ENCODE assay signal across 14 cellular contexts in the genomic region with DNA sequence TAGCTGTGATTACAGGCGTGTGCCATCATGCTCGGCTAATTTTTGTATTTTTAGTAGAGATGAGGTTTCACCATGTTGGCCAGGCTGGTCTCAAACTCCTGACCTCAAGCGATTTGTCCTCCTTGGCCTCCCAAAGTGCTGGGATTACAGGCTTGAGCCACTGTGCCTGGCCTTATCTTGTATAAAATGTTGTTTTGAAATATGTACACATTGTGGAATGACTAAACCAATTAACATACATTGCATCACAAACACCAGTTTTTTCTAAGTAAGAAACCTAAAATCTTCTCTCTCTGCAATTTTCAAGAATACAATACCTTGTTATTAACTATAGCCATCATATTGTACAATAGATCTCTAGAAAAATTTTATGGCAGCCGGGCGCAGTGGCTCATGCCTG. TPM values are rescaled to one million over a fixed set of nuclear protein-coding genes. Genes with fewer than 3 reads are reported as not detected.
DNase-seq lines count a peak whose midpoint lies in the region; ATAC-seq, FAIRE-seq and TF ChIP-seq lines count a peak whose summit lies in the region.
"Not testable (repeated sequence)": the region's sequence is repeated elsewhere in the genome, so short reads cannot be mapped to it uniquely, and the experiment has no call there.
"Had no signal": no experiment of that assay in that cellular context is flagged by ENCODE, and none has a peak within 500 bp of the region (broad histone marks: within the 10 kb centered on the region; RNA-seq: fewer than 3 reads in every experiment).

No MANE protein-coding gene starts in this region.

- not testable (repeated sequence) for H4K91ac ChIP-seq in mesenchymal stem cell (ENCODE audit: low read length)

- not testable (repeated sequence) for H3K4me2 ChIP-seq in GM23248 (ENCODE audit: unreplicated experiment); K562 (ENCODE audit: insufficient read depth, low read length); mesenchymal stem cell (ENCODE audit: low read length, poor library complexity, severe bottlenecking)

- not testable (repeated sequence) for TF ChIP-seq POLR2A in K562 (conservative IDR thresholded peaks at IDR 0.05)

- POLR2A ChIA-PET in K562 (lab: Yijun Ruan, JAX): interaction anchor here (0.9 kb wide), 1 partner anchor 16 kb away, joined by 3 read pairs; no protein-coding TSS in a partner anchor

- not testable (repeated sequence) for H3K4ac ChIP-seq in mesenchymal stem cell (ENCODE audit: low read depth in 1 of 2, low read length in 2 of 2)

- H2BK120ac ChIP-seq in mesenchymal stem cell (ENCODE audit: low read depth, low read length): not testable (repeated sequence)

- H3K27ac ChIP-seq in GM23248; K562 (ENCODE audit: extremely low read depth, low read depth, low read length); mesenchymal stem cell (ENCODE audit: low read length, poor library complexity, severe bottlenecking): not testable (repeated sequence)

- H3K14ac ChIP-seq in mesenchymal stem cell (ENCODE audit: low read length in 2 of 2): not testable (repeated sequence)

- in situ Hi-C loops in GM23248 (cut with MboI); K562 (cut with MboI): not testable (repeated sequence)

- not testable (repeated sequence) for H3K79me2 ChIP-seq in GM23248 (ENCODE audit: insufficient read depth); K562 (ENCODE audit: control insufficient read depth, insufficient read depth, low read length)

- not testable (repeated sequence) for TF ChIP-seq RAD21 in K562 (CRISPR knock-in tag; conservative IDR thresholded peaks at IDR 0.05 in 1 of 2, IDR thresholded peaks at IDR 0.05 in 1 of 2)

- CTCF ChIA-PET in K562 (lab: Yijun Ruan, JAX; ENCODE audit: low intra/inter-chr PET ratio): interaction anchor here (0.6 kb wide), 1 partner anchor 428 kb away, joined by 3 read pairs; no protein-coding TSS in a partner anchor

- not testable (repeated sequence) for H3K9me2 ChIP-seq in GM23248 (ENCODE audit: insufficient read depth)

- not testable (repeated sequence) for H3K9me1 ChIP-seq in K562 (ENCODE audit: control insufficient read depth, insufficient read depth, low read length)

- WGBS in GM23248 (ENCODE audit: low coverage in 1 of 2, low lambda C conversion rate in 2 of 2, missing lambda C conversion rate in 2 of 2), 2 experiments: 90 to 92% methylated on average over 5 of the region's 5 CpGs
- 39% methylated on average over 5 of the region's 5 CpGs for WGBS in K562 (ENCODE audit: insufficient coverage, low coverage, missing lambda C conversion rate)
- WGBS in mesenchymal stem cell: 96% methylated on average over 5 of the region's 5 CpGs

- H2AFZ ChIP-seq in GM23248; K562 (ENCODE audit: low read depth, low read length); mesenchymal stem cell (ENCODE audit: low read depth, low read length): not testable (repeated sequence)

- not testable (repeated sequence) for H3K18ac ChIP-seq in mesenchymal stem cell (ENCODE audit: low read depth in 1 of 2, low read length in 2 of 2)

- H3K79me1 ChIP-seq in mesenchymal stem cell (replicated peaks; ENCODE audit: low read length, poor library complexity, severe bottlenecking): not testable (repeated sequence)

- not testable (repeated sequence) for H4K20me1 ChIP-seq in GM23248 (ENCODE audit: insufficient read depth); K562 (replicated peaks; ENCODE audit: control insufficient read depth, insufficient read depth, low read length)

- not testable (repeated sequence) for H3F3A ChIP-seq in GM23248 (ENCODE audit: insufficient read depth)

- not testable (repeated sequence) for H2BK15ac ChIP-seq in mesenchymal stem cell (ENCODE audit: low read depth, poor library complexity, severe bottlenecking)

- H3K9me3 ChIP-seq in GM23248 (ENCODE audit: low read depth); adipocyte (ENCODE audit: control insufficient read depth, low read length); K562 (replicated peaks; ENCODE audit: control insufficient read depth, insufficient read depth, low read depth, low read length); mesenchymal stem cell (ENCODE audit: control insufficient read depth, low read length): not testable (repeated sequence)

- H2BK12ac ChIP-seq in mesenchymal stem cell (ENCODE audit: low read length in 2 of 2): not testable (repeated sequence)

- DNase-seq in GM23248: peak; percentile 12
- DNase-seq in adipocyte (ENCODE audit: low read depth): peak; percentile 61
- DNase-seq in K562 (ENCODE audit: extremely low read depth in 1 of 4, low spot score in 3 of 4): not testable (repeated sequence)
- DNase-seq in cardiac fibroblast (ENCODE audit: low read depth in 2 of 2): peak; percentile 5 to 19
- peak; percentile 19 for DNase-seq in fibroblast of peridontal ligament (ENCODE audit: extremely low read depth)
- peak; percentile 60 for DNase-seq in fibroblast of villous mesenchyme (ENCODE audit: low read depth)
- peak; percentile 30 for DNase-seq in iris pigment epithelial cell (ENCODE audit: low read depth)
- peak; percentile 14 for DNase-seq in mesenchymal stem cell

- not testable (repeated sequence) for BruUV-seq in K562 (replicated peaks; lab: Mats Ljungman, UMichigan)

- not testable (repeated sequence) for H3K27me3 ChIP-seq in GM23248 (replicated peaks; ENCODE audit: insufficient read depth); adipocyte (replicated peaks; ENCODE audit: control insufficient read depth, insufficient read depth, low read length); K562 (ENCODE audit: control insufficient read depth in 2 of 2, insufficient read depth in 2 of 2, low read length in 2 of 2); mesenchymal stem cell (ENCODE audit: control insufficient read depth in 1 of 2, insufficient read depth in 1 of 2, low read length in 2 of 2)

- not testable (repeated sequence) for H2AK5ac ChIP-seq in mesenchymal stem cell (ENCODE audit: low read length, severe bottlenecking)

- H2BK5ac ChIP-seq in mesenchymal stem cell (ENCODE audit: low read depth, low read length, poor library complexity, severe bottlenecking): not testable (repeated sequence)

- H4K8ac ChIP-seq in mesenchymal stem cell (ENCODE audit: low read length): not testable (repeated sequence)

- TF ChIP-seq CTCF in K562 (IDR thresholded peaks at IDR 0.05 in 2 of 3, conservative IDR thresholded peaks at IDR 0.05 in 1 of 3; ENCODE audit: insufficient read depth in 2 of 3, low read depth in 1 of 3, low read length in 3 of 3); cardiac fibroblast (IDR thresholded peaks at IDR 0.05; ENCODE audit: low read depth, low read length); fibroblast of villous mesenchyme (IDR thresholded peaks at IDR 0.05; ENCODE audit: insufficient read depth, low read depth, low read length): not testable (repeated sequence)

- H3K23ac ChIP-seq in mesenchymal stem cell (ENCODE audit: low read length in 2 of 2): not testable (repeated sequence)

- not testable (repeated sequence) for ATAC-seq in K562

- not testable (repeated sequence) for TF ChIP-seq EP300 in K562 (IDR thresholded peaks at IDR 0.05; ENCODE audit: low read length)

- FAIRE-seq in K562 (lab: Jason Lieb, UNC): not testable (repeated sequence)

- intact Hi-C loops in K562 (cut with micrococcal nuclease): not testable (repeated sequence)

- not testable (repeated sequence) for H3K4me1 ChIP-seq in GM23248 (ENCODE audit: insufficient read depth); adipocyte (ENCODE audit: control insufficient read depth, insufficient read depth, low read length); K562 (replicated peaks in 1 of 2; ENCODE audit: control insufficient read depth in 2 of 2, insufficient read depth in 2 of 2, low read length in 2 of 2); mesenchymal stem cell (ENCODE audit: control insufficient read depth, insufficient read depth, low read depth, low read length)

- H3K36me3 ChIP-seq in GM23248 (ENCODE audit: low read depth); adipocyte (ENCODE audit: control insufficient read depth, insufficient read depth, low read length, severe bottlenecking); K562 (ENCODE audit: control insufficient read depth, insufficient read depth, low read length): not testable (repeated sequence)
- peaks cover 5 to 15% of the 10 kb centered on the region in 2 experiments for H3K36me3 ChIP-seq in mesenchymal stem cell (ENCODE audit: control insufficient read depth in 1 of 2, insufficient read depth in 2 of 2, low read depth in 1 of 2, low read length in 2 of 2)

- H3K9ac ChIP-seq in GM23248; adipocyte (ENCODE audit: low read length); K562 (ENCODE audit: insufficient read depth in 1 of 2, low read depth in 2 of 2, low read length in 2 of 2); mesenchymal stem cell (ENCODE audit: low read length): not testable (repeated sequence)

- not testable (repeated sequence) for H3K4me3 ChIP-seq in GM23248; adipocyte (ENCODE audit: low read length); K562; cardiac fibroblast (replicated peaks in 1 of 2; ENCODE audit: low read depth in 2 of 2, low read length in 2 of 2); fibroblast of villous mesenchyme (ENCODE audit: low read depth, low read length); mesenchymal stem cell (ENCODE audit: insufficient read depth in 1 of 2, low read depth in 1 of 2, low read length in 2 of 2)

RNA-seq across cellular contexts. Expression of gene FAM228B, which starts 17.0 kb away (rescaled TPM):
- 5.8 and 22.4 TPM in 2 replicates for total RNA-seq in GM23248 (2014; rRNA removed; shearing (Covaris generic))
- polyA plus RNA-seq in GM23248 (2016; fragmentation: Nextera tagmentation; extraction: Ambion mirVana) (12.1 and 15.1 TPM in 2 replicates), K562 (2011; rRNA removed) (3.5 and 4.1 TPM in 2 replicates), K562 (2014; fragmentation: Illumina TruSeq; extraction: Trizol) (2.0 and 2.6 TPM in 2 replicates), K562 (2014; fragmentation: Nextera tagmentation; extraction: Ambion mirVana) (1 to 10 TPM; 1.1 to 1.3 TPM), K562 (2014; rRNA removed) (1.4 and 3.0 TPM in 2 replicates)
- 5.1 and 10.9 TPM in 2 replicates for total RNA-seq in K562 (2011; cell fraction: chromatin; rRNA removed; ENCODE audit: low replicate concordance)
- total RNA-seq in K562 (2011; cell fraction: nucleolus; rRNA removed): 6.2 and 9.7 TPM in 2 replicates
- 6.1 and 7.9 TPM in 2 replicates for total RNA-seq in K562 (2011; cell fraction: nucleoplasm; rRNA removed)
- total RNA-seq in K562 (2014; rRNA removed) (1.9 and 2.0 TPM in 2 replicates), K562 (2014; rRNA removed; fragmentation: Illumina TruSeq; extraction: Trizol) (2.7 and 3.7 TPM in 2 replicates), K562 (2015; rRNA removed; fragmentation: Illumina TruSeq; extraction: Trizol) (3.6 and 3.7 TPM in 2 replicates), K562 (2021) (1.9 and 2.1 TPM in 2 replicates), fibroblast of villous mesenchyme (8.1 and 14.2 TPM in 2 replicates)
- 0.78 and 0.97 TPM in 2 replicates for polyA plus RNA-seq in K562 (2011; cell fraction: cytosol; rRNA removed)
- polyA plus RNA-seq in K562 (2011; cell fraction: nucleus; rRNA removed): 3.2 and 6.5 TPM in 2 replicates
- 3.2 and 12.5 TPM in 2 replicates for polyA plus RNA-seq in K562 (2012)
- 3.6 and 7.8 TPM in 2 replicates for polyA minus RNA-seq in K562 (2011; rRNA and poly(A)+ RNA removed)
- 0.82 and 1.7 TPM in 2 replicates for polyA minus RNA-seq in K562 (2011; cell fraction: cytosol; rRNA and poly(A)+ RNA removed)
- 5.7 and 10.3 TPM in 2 replicates for polyA minus RNA-seq in K562 (2011; cell fraction: nucleus; rRNA and poly(A)+ RNA removed)
- polyA plus RNA-seq in mesenchymal stem cell (2013, experiment 1 of 2): 13.6 TPM
- polyA plus RNA-seq in mesenchymal stem cell (2013, experiment 2 of 2): 14.8 TPM

RNA-seq across cellular contexts. Expression of gene PFN4, which starts 17.2 kb away (rescaled TPM):
- not detected in 2 replicates for total RNA-seq in GM23248 (2014; rRNA removed; shearing (Covaris generic))
- polyA plus RNA-seq in GM23248 (2016; fragmentation: Nextera tagmentation; extraction: Ambion mirVana): 0.60 and 0.64 TPM in 2 replicates
- 0.39 TPM in 1 of 2 replicates, not detected in the other for total RNA-seq in K562 (2011; cell fraction: chromatin; rRNA removed; ENCODE audit: low replicate concordance)
- total RNA-seq in K562 (2011; cell fraction: nucleolus; rRNA removed): not detected in 2 replicates
- not detected in 2 replicates for total RNA-seq in K562 (2011; cell fraction: nucleoplasm; rRNA removed)
- 0.45 and 0.65 TPM in 2 replicates for total RNA-seq in K562 (2014; rRNA removed)
- 0.51 and 0.73 TPM in 2 replicates for total RNA-seq in K562 (2014; rRNA removed; fragmentation: Illumina TruSeq; extraction: Trizol)
- total RNA-seq in K562 (2015; rRNA removed; fragmentation: Illumina TruSeq; extraction: Trizol): 0.41 and 0.54 TPM in 2 replicates
- total RNA-seq in K562 (2021): 0.16 and 0.56 TPM in 2 replicates
- 0.26 TPM in 1 of 2 replicates, not detected in the other for polyA plus RNA-seq in K562 (2011; rRNA removed)
- 0.18 TPM in 1 of 2 replicates, not detected in the other for polyA plus RNA-seq in K562 (2011; cell fraction: cytosol; rRNA removed)
- polyA plus RNA-seq in K562 (2011; cell fraction: nucleus; rRNA removed): 0.24 and 0.37 TPM in 2 replicates
- polyA plus RNA-seq in K562 (2012): 0.42 and 0.46 TPM in 2 replicates
- 0.31 TPM in 1 of 2 replicates, not detected in the other for polyA plus RNA-seq in K562 (2014; fragmentation: Illumina TruSeq; extraction: Trizol)
- polyA plus RNA-seq in K562 (2014; fragmentation: Nextera tagmentation; extraction: Ambion mirVana): under 1 TPM; 0.07 to 0.15 TPM
- not detected in 2 replicates for polyA plus RNA-seq in K562 (2014; rRNA removed)
- not detected in 2 replicates for polyA minus RNA-seq in K562 (2011; rRNA and poly(A)+ RNA removed)
- not detected in 2 replicates for polyA minus RNA-seq in K562 (2011; cell fraction: cytosol; rRNA and poly(A)+ RNA removed)
- polyA minus RNA-seq in K562 (2011; cell fraction: nucleus; rRNA and poly(A)+ RNA removed): 1.00 and 1.6 TPM in 2 replicates
- 0.43 and 0.64 TPM in 2 replicates for total RNA-seq in fibroblast of villous mesenchyme
- 0.55 TPM for polyA plus RNA-seq in mesenchymal stem cell (2013, experiment 1 of 2)
- polyA plus RNA-seq in mesenchymal stem cell (2013, experiment 2 of 2): 0.42 TPM
- total RNA-seq: A673; CD4-positive, alpha-beta T cell; CD8-positive, alpha-beta T cell had no signal

RNA-seq across cellular contexts. Expression of gene FAM228A, which starts 34.5 kb away (rescaled TPM):
- 2.1 TPM in 1 of 2 replicates, not detected in the other for total RNA-seq in GM23248 (2014; rRNA removed; shearing (Covaris generic))
- polyA plus RNA-seq in GM23248 (2016; fragmentation: Nextera tagmentation; extraction: Ambion mirVana) (not detected in 2 replicates), K562 (2011; rRNA removed) (not detected in 2 replicates), K562 (2014; fragmentation: Illumina TruSeq; extraction: Trizol) (not detected in 2 replicates), K562 (2014; fragmentation: Nextera tagmentation; extraction: Ambion mirVana) (not detected), K562 (2014; rRNA removed) (not detected in 2 replicates)
- total RNA-seq in K562 (2011; cell fraction: chromatin; rRNA removed; ENCODE audit: low replicate concordance): not detected in 2 replicates
- not detected in 2 replicates for total RNA-seq in K562 (2011; cell fraction: nucleolus; rRNA removed)
- total RNA-seq in K562 (2011; cell fraction: nucleoplasm; rRNA removed): 0.31 TPM in 1 of 2 replicates, not detected in the other
- total RNA-seq in K562 (2014; rRNA removed) (not detected in 2 replicates), K562 (2014; rRNA removed; fragmentation: Illumina TruSeq; extraction: Trizol) (not detected in 2 replicates), K562 (2015; rRNA removed; fragmentation: Illumina TruSeq; extraction: Trizol) (not detected in 2 replicates), K562 (2021) (not detected in 2 replicates), fibroblast of villous mesenchyme (0.43 and 0.64 TPM in 2 replicates)
- not detected in 2 replicates for polyA plus RNA-seq in K562 (2011; cell fraction: cytosol; rRNA removed)
- polyA plus RNA-seq in K562 (2011; cell fraction: nucleus; rRNA removed): not detected in 2 replicates
- polyA plus RNA-seq in K562 (2012): 0.07 TPM in 1 of 2 replicates, not detected in the other
- not detected in 2 replicates for polyA minus RNA-seq in K562 (2011; rRNA and poly(A)+ RNA removed)
- polyA minus RNA-seq in K562 (2011; cell fraction: cytosol; rRNA and poly(A)+ RNA removed): not detected in 2 replicates
- not detected in 2 replicates for polyA minus RNA-seq in K562 (2011; cell fraction: nucleus; rRNA and poly(A)+ RNA removed)
- polyA plus RNA-seq in mesenchymal stem cell (2013, experiment 1 of 2): 0.76 TPM
- 0.52 TPM for polyA plus RNA-seq in mesenchymal stem cell (2013, experiment 2 of 2)
- total RNA-seq: A673; B cell; Caco-2; Calu3; CD8-positive, alpha-beta T cell had no signal

RNA-seq across cellular contexts. Expression of gene TP53I3, which starts 55.7 kb away (rescaled TPM):
- 74.1 and 76.2 TPM in 2 replicates for total RNA-seq in GM23248 (2014; rRNA removed; shearing (Covaris generic))
- polyA plus RNA-seq in GM23248 (2016; fragmentation: Nextera tagmentation; extraction: Ambion mirVana) (81.7 and 85.3 TPM in 2 replicates), K562 (2011; rRNA removed) (4.2 and 4.6 TPM in 2 replicates), K562 (2014; fragmentation: Illumina TruSeq; extraction: Trizol) (4.8 and 5.7 TPM in 2 replicates), K562 (2014; fragmentation: Nextera tagmentation; extraction: Ambion mirVana) (1 to 10 TPM in 1 of 2 experiments, under 1 TPM in 1; 0.65 to 1.3 TPM), K562 (2014; rRNA removed) (9.5 and 10.3 TPM in 2 replicates)
- 4.6 and 9.4 TPM in 2 replicates for total RNA-seq in K562 (2011; cell fraction: chromatin; rRNA removed; ENCODE audit: low replicate concordance)
- 10.1 and 11.7 TPM in 2 replicates for total RNA-seq in K562 (2011; cell fraction: nucleolus; rRNA removed)
- total RNA-seq in K562 (2011; cell fraction: nucleoplasm; rRNA removed): 1.7 and 5.0 TPM in 2 replicates
- total RNA-seq in K562 (2014; rRNA removed) (7.8 and 8.1 TPM in 2 replicates), K562 (2014; rRNA removed; fragmentation: Illumina TruSeq; extraction: Trizol) (3.3 and 3.9 TPM in 2 replicates), K562 (2015; rRNA removed; fragmentation: Illumina TruSeq; extraction: Trizol) (5.6 and 6.1 TPM in 2 replicates), K562 (2021) (6.1 and 8.2 TPM in 2 replicates), fibroblast of villous mesenchyme (66.9 and 79.9 TPM in 2 replicates)
- polyA plus RNA-seq in K562 (2011; cell fraction: cytosol; rRNA removed): 4.6 and 6.8 TPM in 2 replicates
- polyA plus RNA-seq in K562 (2011; cell fraction: nucleus; rRNA removed): 6.4 and 8.1 TPM in 2 replicates
- polyA plus RNA-seq in K562 (2012): 6.5 and 13.8 TPM in 2 replicates
- 1.3 and 1.8 TPM in 2 replicates for polyA minus RNA-seq in K562 (2011; rRNA and poly(A)+ RNA removed)
- polyA minus RNA-seq in K562 (2011; cell fraction: cytosol; rRNA and poly(A)+ RNA removed): 1.1 and 2.1 TPM in 2 replicates
- polyA minus RNA-seq in K562 (2011; cell fraction: nucleus; rRNA and poly(A)+ RNA removed): 3.4 and 5.4 TPM in 2 replicates
- polyA plus RNA-seq in mesenchymal stem cell (2013, experiment 1 of 2): 41.1 TPM
- 39.5 TPM for polyA plus RNA-seq in mesenchymal stem cell (2013, experiment 2 of 2)
